ENCODE assay signal across 1 cellular context in genomic region chr19:48354332-48354992, GRCh38.
TF ChIP-seq lines count a peak whose summit lies in the region.

No MANE protein-coding gene starts in this region.

TF ChIP-seq in HepG2, 621 proteins besides CTCF, POLR2A, EP300 and RAD21 (continued from another document and continues in another):
- TF ChIP-seq HMGXB4 (CRISPR knock-in tag; IDR thresholded peaks at IDR 0.05; ENCODE audit: borderline replicate concordance in 1 of 2, low read depth in 1 of 2) (peak in 1 of 2 experiments; percentile 48; a peak in 1 of 4 replicates), SMAD3 (CRISPR knock-in tag; IDR thresholded peaks at IDR 0.05) (peak; percentile 88), PHF20 (CRISPR knock-in tag; IDR thresholded peaks at IDR 0.05) (peak; percentile 40; the same call in 1 of the 2 replicates), MEF2D (CRISPR knock-in tag; IDR thresholded peaks at IDR 0.05) (peak; percentile 72; the same call in 1 of the 2 replicates), ZNF687 (CRISPR knock-in tag; IDR thresholded peaks at IDR 0.05) (peak; percentile 54), MTF2 (CRISPR knock-in tag; IDR thresholded peaks at IDR 0.05; ENCODE audit: borderline replicate concordance) (no peak), PHF21A (CRISPR knock-in tag; IDR thresholded peaks at IDR 0.05) (peak; percentile 96), NR2C2 (CRISPR knock-in tag; IDR thresholded peaks at IDR 0.05; ENCODE audit: borderline replicate concordance) (0 out of 2 replicates have a peak, but pooled peaks have one; percentile 43), ZNF572 (CRISPR knock-in tag; IDR thresholded peaks at IDR 0.05) (no peak), PREB (CRISPR knock-in tag; IDR thresholded peaks at IDR 0.05) (no peak), NONO (IDR thresholded peaks at IDR 0.05) (no peak), NONO (CRISPR knock-in tag; conservative IDR thresholded peaks at IDR 0.05) (peak; percentile 90), KMT2B (CRISPR knock-in tag; IDR thresholded peaks at IDR 0.05) (no peak), PRPF4 (IDR thresholded peaks at IDR 0.05; ENCODE audit: low read depth, low read length, poor library complexity, severe bottlenecking) (no peak), ZNF703 (CRISPR knock-in tag; IDR thresholded peaks at IDR 0.05; ENCODE audit: borderline replicate concordance) (no peak; the same call in 1 of the 2 replicates), ARID4A (CRISPR knock-in tag; IDR thresholded peaks at IDR 0.05; ENCODE audit: borderline replicate concordance) (peak; percentile 71; the same call in 1 of the 2 replicates), GMEB2 (CRISPR knock-in tag; IDR thresholded peaks at IDR 0.05; ENCODE audit: low read depth) (no peak), GATAD2A (CRISPR knock-in tag; IDR thresholded peaks at IDR 0.05) (peak; percentile 90), GPBP1L1 (CRISPR knock-in tag; IDR thresholded peaks at IDR 0.05) (no peak), ATF7-NPFF (CRISPR knock-in tag; IDR thresholded peaks at IDR 0.05; ENCODE audit: low read depth) (no peak), TBL1XR1 (IDR thresholded peaks at IDR 0.05; ENCODE audit: borderline replicate concordance, low read length, partially characterized antibody) (no peak), ZNF567 (CRISPR knock-in tag; IDR thresholded peaks at IDR 0.05; ENCODE audit: borderline replicate concordance) (no peak), JUN (CRISPR knock-in tag; IDR thresholded peaks at IDR 0.05) (peak; percentile 92), SRSF4 (IDR thresholded peaks at IDR 0.05; ENCODE audit: low read depth, low read length, poor library complexity, severe bottlenecking) (no peak), RBM39 (IDR thresholded peaks at IDR 0.05; ENCODE audit: low read depth, low read length, poor library complexity, severe bottlenecking) (no peak), MEIS1 (CRISPR knock-in tag; IDR thresholded peaks at IDR 0.05; ENCODE audit: borderline replicate concordance) (peak; percentile 89), SNAI1 (CRISPR knock-in tag; IDR thresholded peaks at IDR 0.05; ENCODE audit: borderline replicate concordance) (no peak), GMEB1 (CRISPR knock-in tag; IDR thresholded peaks at IDR 0.05; ENCODE audit: borderline replicate concordance) (peak; percentile 48; the same call in 1 of the 2 replicates), MED13 (CRISPR knock-in tag; IDR thresholded peaks at IDR 0.05) (no peak), MXD4 (CRISPR knock-in tag; IDR thresholded peaks at IDR 0.05) (peak; percentile 80; the same call in 1 of the 2 replicates), MAFF (IDR thresholded peaks at IDR 0.05; ENCODE audit: low read depth, low read length) (peak; percentile 95), AHDC1 (CRISPR knock-in tag; IDR thresholded peaks at IDR 0.05; ENCODE audit: borderline replicate concordance) (peak; percentile 88), U2AF2 (IDR thresholded peaks at IDR 0.05; ENCODE audit: low read depth, low read length) (no peak), TEAD2 (CRISPR knock-in tag; IDR thresholded peaks at IDR 0.05) (no peak), ZNF83 (CRISPR knock-in tag; IDR thresholded peaks at IDR 0.05; ENCODE audit: borderline replicate concordance) (no peak)
